ENCODE assay signal across 14 cellular contexts in genomic region chr1:109625176-109625575, GRCh38. TPM values are rescaled to one million over a fixed set of nuclear protein-coding genes. Genes with fewer than 3 reads are reported as not detected.
DNase-seq lines count a peak whose midpoint lies in the region; ATAC-seq and TF ChIP-seq lines count a peak whose summit lies in the region.
"Had no signal": no experiment of that assay in that cellular context is flagged by ENCODE, and none has a peak within 500 bp of the region (broad histone marks: within the 10 kb centered on the region; RNA-seq: fewer than 3 reads in every experiment).

No MANE protein-coding gene starts in this region.

- peaks cover 44 to 53% (median 46%) of the 10 kb centered on the region in 4 donors for H3K36me3 ChIP-seq in stomach
- peaks cover 37 to 38% of the 10 kb centered on the region in 2 donors for H3K36me3 ChIP-seq in ascending aorta
- H3K36me3 ChIP-seq: prostate gland had no signal

- ATAC-seq in activated naive CD4-positive, alpha-beta T cell treated with anti-CD3 and anti-CD28 coated beads, Interleukin-2, amount 50 U/mL, for 72 hours, result no peak
- no peak for ATAC-seq in activated B cell treated with CpG ODN at 0.5 μM for 24 hours (ENCODE audit: low read depth)
- ATAC-seq: gastrocnemius medialis, Panc1 had no signal

- H3K4me3 Mint-ChIP-seq in activated B cell treated with CpG ODN at 0.5 μM for 24 hours, result no peak overlapping the region

- 74 to 90% (median 85%) methylated on average over 16 of the region's 16 CpGs for WGBS in stomach, 5 donors

- H3K27ac Mint-ChIP-seq in activated naive CD4-positive, alpha-beta T cell treated with anti-CD3 and anti-CD28 coated beads, Interleukin-2, amount 50 U/mL, for 72 hours, result peak overlapping the region; percentile 50 to 61
- peak overlapping the region; percentile 72 for H3K27ac Mint-ChIP-seq in activated B cell treated with CpG ODN at 0.5 μM for 24 hours

- no peaks in the 10 kb centered on the region for H3K9me3 Mint-ChIP-seq in activated naive CD4-positive, alpha-beta T cell treated with anti-CD3 and anti-CD28 coated beads, Interleukin-2, amount 50 U/mL, for 72 hours
- H3K9me3 Mint-ChIP-seq in activated B cell treated with CpG ODN at 0.5 μM for 24 hours, result no peaks in the 10 kb centered on the region

- H3K9me3 ChIP-seq in stomach (no peaks in the 10 kb centered on the region), ascending aorta (no peaks in the 10 kb centered on the region)
- H3K9me3 ChIP-seq: gastrocnemius medialis, prostate gland had no signal

- CTCF ChIA-PET in activated B cell treated with CpG ODN at 0.5 μM for 24 hours (lab: Charles Lee), result interaction anchor here (0.9 to 4.8 kb wide), 3 partner anchors 16 to 79 kb away, joined by 3 to 19 read pairs (median 4); no protein-coding TSS in a partner anchor

- intact Hi-C loops in activated B cell treated with CpG ODN at 0.5 μM for 24 hours (cut with micrococcal nuclease), result loop anchor here (10.0 kb wide), 1 partner anchor 200 kb away; the partner anchor contains the start of gene PSMA5
- intact Hi-C loops in stomach (cut with DNase I; ENCODE audit: low total_unique reads), result no loop called here
- intact Hi-C loops in ascending aorta (cut with DNase I), result no loop called here

- H3K4me3 ChIP-seq in stomach, result no peak overlapping the region
- no peak overlapping the region for H3K4me3 ChIP-seq in ascending aorta
- H3K4me3 ChIP-seq: cardiac muscle cell, gastrocnemius medialis, prostate gland had no signal

- H3K4me1 ChIP-seq in stomach, result peaks cover 27 to 54% (median 46%) of the 10 kb centered on the region in 4 donors
- peaks cover 15 to 30% of the 10 kb centered on the region in 2 donors for H3K4me1 ChIP-seq in ascending aorta

- no peaks in the 10 kb centered on the region for H3K27me3 ChIP-seq in stomach
- H3K27me3 ChIP-seq in ascending aorta, result no peaks in the 10 kb centered on the region
- H3K27me3 ChIP-seq: cardiac muscle cell, gastrocnemius medialis had no signal

- POLR2A ChIA-PET in activated B cell treated with CpG ODN at 0.5 μM for 24 hours (lab: Charles Lee), result interaction anchor here (1.4 to 2.4 kb wide), 2 partner anchors 15 to 77 kb away, joined by 7 to 18 read pairs; partner anchors contain the start of gene GNAI3

- TF ChIP-seq CTCF in activated B cell treated with CpG ODN at 0.5 μM for 24 hours (IDR thresholded peaks at IDR 0.05) (no peak), stomach (IDR thresholded peaks at IDR 0.05) (no peak), ascending aorta (IDR thresholded peaks at IDR 0.05) (no peak)

- TF ChIP-seq POLR2A in stomach (IDR thresholded peaks at IDR 0.05), result no peak

- H3K27ac ChIP-seq in stomach, result peak overlapping the region in 3 of 5 donors; percentile 26 to 35 (median 32)
- no peak overlapping the region for H3K27ac ChIP-seq in ascending aorta
- H3K27ac ChIP-seq: cardiac muscle cell, gastrocnemius medialis had no signal

- no peak for TF ChIP-seq EP300 in stomach (IDR thresholded peaks at IDR 0.05)

- H3K36me3 Mint-ChIP-seq in activated naive CD4-positive, alpha-beta T cell treated with anti-CD3 and anti-CD28 coated beads, Interleukin-2, amount 50 U/mL, for 72 hours, result peaks cover 0 to 9% of the 10 kb centered on the region in 2 donors
- peaks cover 46% of the 10 kb centered on the region for H3K36me3 Mint-ChIP-seq in activated B cell treated with CpG ODN at 0.5 μM for 24 hours (ENCODE audit: low read depth)

- H3K4me1 Mint-ChIP-seq in activated B cell treated with CpG ODN at 0.5 μM for 24 hours, result peaks cover 50% of the 10 kb centered on the region

- H3K27me3 Mint-ChIP-seq in activated B cell treated with CpG ODN at 0.5 μM for 24 hours, result no peaks in the 10 kb centered on the region

- peak in 1 of 2 donors; percentile 1 for DNase-seq in activated naive CD4-positive, alpha-beta T cell treated with anti-CD3 and anti-CD28 coated beads, Interleukin-2, amount 50 U/mL, for 72 hours (ENCODE audit: low spot score in 2 of 2)
- DNase-seq in activated naive CD4-positive, alpha-beta T cell treated with Interleukin-2 at 50 U/mL for 16 hours, result no peak
- DNase-seq in activated B cell treated with CpG ODN at 0.5 μM for 24 hours, result no peak
- no peak for DNase-seq in stomach
- DNase-seq in inferior parietal cortex (ENCODE audit: extremely low spot score), result no peak
- no peak for DNase-seq in ascending aorta (ENCODE audit: low spot score in 2 of 2)
- DNase-seq: activated effector memory CD4-positive, alpha-beta T cell treated with anti-CD3 and anti-CD28 coated beads, Interleukin-2, amount 50 U/mL, for 16 hours; gastrocnemius medialis; NCI-H446 had no signal

RNA-seq across cellular contexts. Expression of gene AMPD2, which starts 5.5 kb away (rescaled TPM):
- total RNA-seq in activated naive CD4-positive, alpha-beta T cell treated with anti-CD3 and anti-CD28 coated beads, Interleukin-2, amount 50 U/mL, for 72 hours, result 100 to 1,000 TPM in 1 of 2 donors, 10 to 100 TPM in 1; 91.5 to 113 TPM
- total RNA-seq in activated B cell treated with CpG ODN at 0.5 μM for 24 hours, result 56.8 and 64.9 TPM in 2 replicates
- 100 to 1,000 TPM in 3 of 5 donors, 10 to 100 TPM in 2; 69.4 to 364 (median 212) TPM for total RNA-seq in stomach
- polyA plus RNA-seq in stomach, result 10 to 100 TPM; 16.1 to 22.5 (median 18.9) TPM
- total RNA-seq in ascending aorta, result 74.2 TPM

RNA-seq across cellular contexts. Expression of gene GNAT2, which starts 5.8 kb away (rescaled TPM):
- under 1 TPM in 1 of 2 donors, not detected in 1; 0.34 TPM for total RNA-seq in activated naive CD4-positive, alpha-beta T cell treated with anti-CD3 and anti-CD28 coated beads, Interleukin-2, amount 50 U/mL, for 72 hours
- 0.71 TPM in 1 of 2 replicates, not detected in the other for total RNA-seq in activated B cell treated with CpG ODN at 0.5 μM for 24 hours
- total RNA-seq in stomach, result not detected
- polyA plus RNA-seq in stomach, result under 1 TPM in 1 of 3 donors, not detected in 2; 0.43 TPM
- total RNA-seq in ascending aorta, result not detected
- total RNA-seq: cardiac muscle cell; gastrocnemius medialis; mononuclear cell; prostate gland; T-helper 1 cell treated with Interleukin-12 subunit alpha and Interleukin-12 subunit beta and Interleukin-4 antibody, amounts not matched to agents 30 ng/mL and 1 ng/mL, for 36 hours had no signal
- polyA plus RNA-seq: cardiac muscle cell had no signal

RNA-seq across cellular contexts. Expression of gene GSTM4, which starts 30.7 kb away (rescaled TPM):
- total RNA-seq in activated naive CD4-positive, alpha-beta T cell treated with anti-CD3 and anti-CD28 coated beads, Interleukin-2, amount 50 U/mL, for 72 hours, result 10 to 100 TPM; 22.0 to 23.8 TPM
- 13.1 and 13.7 TPM in 2 replicates for total RNA-seq in activated B cell treated with CpG ODN at 0.5 μM for 24 hours
- total RNA-seq in stomach, result 10 to 100 TPM in 4 of 5 donors, 1 to 10 TPM in 1; 7.5 to 63.6 (median 22.3) TPM
- polyA plus RNA-seq in stomach, result 10 to 100 TPM; 23.6 to 32.6 (median 24.7) TPM
- total RNA-seq in ascending aorta, result 27.8 TPM

RNA-seq across cellular contexts. Expression of gene GSTM2, which starts 42.7 kb away (rescaled TPM):
- total RNA-seq in activated naive CD4-positive, alpha-beta T cell treated with anti-CD3 and anti-CD28 coated beads, Interleukin-2, amount 50 U/mL, for 72 hours, result 10 to 100 TPM; 13.6 to 41.7 TPM
- total RNA-seq in activated B cell treated with CpG ODN at 0.5 μM for 24 hours, result 9.2 and 11.0 TPM in 2 replicates
- 100 to 1,000 TPM in 3 of 5 donors, 10 to 100 TPM in 2; 22.3 to 219 (median 126) TPM for total RNA-seq in stomach
- polyA plus RNA-seq in stomach, result 100 to 1,000 TPM; 102 to 149 (median 122) TPM
- total RNA-seq in ascending aorta, result 20.3 TPM

Comparison
In these comparisons a context has a peak if more than half of its experiments do, and no peak if none do; other contexts are left out.
1. H3K27ac ChIP-seq: peak in stomach (3 of 5); none in ascending aorta (0 of 2).